ENCODE assay signal across 9 cellular contexts in the genomic region with DNA sequence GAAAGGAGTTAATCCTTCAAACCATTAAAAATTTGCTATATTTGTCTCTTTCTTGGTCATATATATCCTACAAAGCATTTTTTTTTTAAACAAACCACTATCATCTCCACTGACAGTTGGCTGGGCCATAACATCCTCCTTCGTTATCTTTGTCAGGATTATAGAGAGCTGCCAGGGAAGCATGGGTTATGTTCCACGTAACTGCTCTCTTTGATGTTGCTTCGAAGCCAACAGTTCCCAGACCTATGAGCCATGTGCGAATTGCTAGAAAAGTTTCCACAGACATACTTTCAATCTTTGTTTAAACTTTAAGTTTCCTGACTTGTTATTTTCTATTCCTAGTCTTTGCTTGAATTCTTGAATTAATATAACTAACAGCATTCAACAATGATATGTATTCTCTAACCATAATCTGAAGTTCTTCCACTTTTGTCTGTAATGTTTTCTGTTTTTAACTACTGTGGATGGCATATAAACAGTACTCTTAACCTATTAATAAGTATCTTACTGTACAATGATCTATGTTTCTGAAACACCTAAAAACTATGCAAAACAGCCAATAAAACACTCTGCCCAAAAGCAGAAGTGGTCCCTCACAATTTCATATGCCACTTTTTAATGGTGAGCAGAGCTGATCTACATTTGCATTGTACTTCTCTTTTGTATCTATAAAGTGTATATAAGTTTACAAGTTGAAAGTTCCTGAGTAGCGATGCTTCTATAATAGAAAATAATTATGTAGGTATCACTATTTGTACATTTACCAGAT. TPM values are rescaled to one million over a fixed set of nuclear protein-coding genes. Genes with fewer than 3 reads are reported as not detected.
DNase-seq lines count a peak whose midpoint lies in the region; ATAC-seq and TF ChIP-seq lines count a peak whose summit lies in the region.
"Had no signal": no experiment of that assay in that cellular context is flagged by ENCODE, and none has a peak within 500 bp of the region (broad histone marks: within the 10 kb centered on the region; RNA-seq: fewer than 3 reads in every experiment).

No MANE protein-coding gene starts in this region.

- intact Hi-C loops in adrenal gland (cut with DNase I) = no loop called here

- H3K9me3 ChIP-seq in adrenal gland (replicated peaks in 1 of 3) (no peaks in the 10 kb centered on the region), osteoblast (ENCODE audit: low read depth, low read length) (no peaks in the 10 kb centered on the region)

- H3K4me1 ChIP-seq in adrenal gland (replicated peaks in 1 of 2) (no peaks in the 10 kb centered on the region), osteoblast (ENCODE audit: insufficient read depth, low read length) (no peaks in the 10 kb centered on the region)

- H3K36me3 ChIP-seq in adrenal gland (replicated peaks in 1 of 2) (no peaks in the 10 kb centered on the region), osteoblast (ENCODE audit: insufficient read depth, low read length) (no peaks in the 10 kb centered on the region)

- H3K4me3 ChIP-seq in fibroblast of villous mesenchyme (ENCODE audit: low read depth, low read length) = no peak overlapping the region
- H3K4me3 ChIP-seq in adrenal gland = no peak overlapping the region
- no peak overlapping the region for H3K4me3 ChIP-seq in osteoblast (ENCODE audit: insufficient read depth, low read length)

- H3K79me2 ChIP-seq in osteoblast (ENCODE audit: insufficient read depth, low read length) = no peaks in the 10 kb centered on the region

- no peak overlapping the region for H2AFZ ChIP-seq in osteoblast (ENCODE audit: low read length)

- DNase-seq in fibroblast of villous mesenchyme (ENCODE audit: low read depth) (peak; percentile 92), SHP77 (lab: John Stamatoyannopoulos, UW) (no peak), occipital lobe (lab: John Stamatoyannopoulos, UW) (no peak), adrenal gland (no peak), osteoblast (ENCODE audit: insufficient read length, low spot score, missing footprints) (no peak)
- DNase-seq: NCI-H526 had no signal

- H3K27ac ChIP-seq in adrenal gland (no peak overlapping the region), osteoblast (ENCODE audit: low read depth, low read length) (no peak overlapping the region)

- WGBS in adrenal gland, 4 donors = 50 to 61% (median 55%) methylated on average over 5 of the region's 5 CpGs

- no peak for TF ChIP-seq POLR2A in adrenal gland (IDR thresholded peaks at IDR 0.05)

- ATAC-seq in GM18873 (IDR thresholded peaks at IDR 0.05; ENCODE audit: low FRiP score, unreplicated experiment) (peak; percentile 100), GM21786 (IDR thresholded peaks at IDR 0.05; ENCODE audit: unreplicated experiment) (peak; percentile 95), HG03342 (IDR thresholded peaks at IDR 0.05; ENCODE audit: unreplicated experiment) (peak; percentile 94)

- no peaks in the 10 kb centered on the region for H3K27me3 ChIP-seq in adrenal gland
- H3K27me3 ChIP-seq in osteoblast (ENCODE audit: insufficient read depth, low read length) = no peaks in the 10 kb centered on the region

- no peak for TF ChIP-seq CTCF in fibroblast of villous mesenchyme (IDR thresholded peaks at IDR 0.05; ENCODE audit: insufficient read depth, low read depth, low read length)
- no peak for TF ChIP-seq CTCF in adrenal gland (IDR thresholded peaks at IDR 0.05)
- TF ChIP-seq CTCF in osteoblast (IDR thresholded peaks at IDR 0.05; ENCODE audit: extremely low read depth, low read depth, low read length) = no peak

- no peaks in the 10 kb centered on the region for H4K20me1 ChIP-seq in osteoblast (ENCODE audit: insufficient read depth, low read length)

- H3K4me2 ChIP-seq in osteoblast (ENCODE audit: insufficient read depth, low read length) = no peak overlapping the region

RNA-seq across cellular contexts. Expression of a gene that starts 37.9 kb away (rescaled TPM):
- total RNA-seq in fibroblast of villous mesenchyme (1.3 and 5.2 TPM in 2 replicates), occipital lobe (under 0.01 TPM), adrenal gland (1 to 10 TPM in 1 of 8 donors, under 1 TPM in 2, not detected in 5; 0.18 to 1.4 (median 0.42) TPM), osteoblast (0.29 and 1.1 TPM in 2 replicates)
- under 1 TPM in 1 of 3 donors, not detected in 2; 0.08 TPM for polyA plus RNA-seq in adrenal gland

RNA-seq across cellular contexts. Expression of a gene that starts 42.1 kb away (rescaled TPM):
- total RNA-seq in fibroblast of villous mesenchyme = under 0.01 TPM in 1 of 2 replicates, not detected in the other
- not detected for total RNA-seq in occipital lobe
- total RNA-seq in adrenal gland = 1 to 10 TPM in 3 of 8 donors, under 1 TPM in 3, not detected in 2; 0.42 to 4.8 (median 1.5) TPM
- 1 to 10 TPM in 1 of 3 donors, under 1 TPM in 2; 0.32 to 4.5 (median 0.98) TPM for polyA plus RNA-seq in adrenal gland
- under 0.01 and 0.36 TPM in 2 replicates for total RNA-seq in osteoblast
